In the genomic region with DNA sequence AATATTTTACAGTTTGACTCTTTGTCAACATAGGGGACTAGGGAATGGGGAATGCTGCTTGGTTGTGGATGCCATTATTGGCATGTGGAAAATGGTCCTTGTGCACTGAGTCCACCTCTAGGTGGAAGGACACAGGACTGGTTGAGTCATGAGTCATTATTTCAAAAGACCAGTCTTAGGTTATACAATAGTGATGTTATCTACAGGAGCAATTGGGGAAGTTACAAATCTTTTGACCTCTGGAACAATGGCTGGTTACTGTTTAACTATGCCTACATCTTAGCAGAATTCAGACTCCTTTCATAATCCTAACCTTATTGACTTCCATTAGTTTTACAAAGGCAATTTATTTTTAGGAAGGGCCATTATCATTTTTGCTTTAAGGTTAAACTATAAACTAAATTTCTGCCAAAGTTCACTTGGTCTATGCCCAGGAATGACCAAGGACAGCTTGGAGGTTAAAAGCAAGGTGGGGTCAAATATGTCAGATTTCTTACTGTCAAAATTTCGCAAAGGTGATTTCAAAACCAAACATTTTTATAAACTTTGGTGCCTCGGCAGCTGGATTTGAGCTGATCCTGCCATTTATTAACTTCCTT, we compare ENCODE assay signal across 1 cellular context.
TF ChIP-seq lines count a peak whose summit lies in the region.

No MANE protein-coding gene starts in this region.

TF ChIP-seq in K562, 482 proteins besides CTCF, POLR2A, EP300 and RAD21:
- TF ChIP-seq SOX6 (IDR thresholded peaks at IDR 0.05) (peak; percentile 94), RBM34 (IDR thresholded peaks at IDR 0.05; ENCODE audit: borderline replicate concordance, insufficient read depth, low read length) (no peak), ZKSCAN1 (IDR thresholded peaks at IDR 0.05; ENCODE audit: low read depth, low read length) (no peak), TRIM24 (IDR thresholded peaks at IDR 0.05) (peak; percentile 54 to 72; a peak in 2 of 4 replicates), CEBPG (CRISPR knock-in tag; IDR thresholded peaks at IDR 0.05) (no peak; the same call in 1 of the 2 replicates), CEBPG (tag; conservative IDR thresholded peaks at IDR 0.05 in 1 of 2, IDR thresholded peaks at IDR 0.05 in 1 of 2) (peak; percentile 55 to 61), JUN (IDR thresholded peaks at IDR 0.05; ENCODE audit: borderline replicate concordance, low read depth, low read length) (peak; percentile 58; the same call in 1 of the 2 replicates), JUN (CRISPR knock-in tag; IDR thresholded peaks at IDR 0.05; ENCODE audit: borderline replicate concordance) (no peak), FOSL1 (tag; conservative IDR thresholded peaks at IDR 0.05) (peak; percentile 87), ESRRA (IDR thresholded peaks at IDR 0.05; ENCODE audit: borderline replicate concordance, low read depth) (peak; percentile 64; the same call in 1 of the 2 replicates), ZNF12 (CRISPR knock-in tag; IDR thresholded peaks at IDR 0.05) (no peak), ZEB2 (IDR thresholded peaks at IDR 0.05) (0 out of 2 replicates have a peak, but pooled peaks have one; percentile 36), NR2C2 (CRISPR knock-in tag; IDR thresholded peaks at IDR 0.05) (no peak), NR2C2 (tag; IDR thresholded peaks at IDR 0.05) (peak; percentile 72), PHF21A (IDR thresholded peaks at IDR 0.05; ENCODE audit: borderline replicate concordance, low read depth) (no peak), JUND (IDR thresholded peaks at IDR 0.05; ENCODE audit: borderline replicate concordance, low read depth, low read length) (peak; percentile 79), JUND (tag; IDR thresholded peaks at IDR 0.05; ENCODE audit: borderline replicate concordance, low read depth, low read length) (peak; percentile 89), CEBPB (tag; IDR thresholded peaks at IDR 0.05) (peak; percentile 93), KDM5B (IDR thresholded peaks at IDR 0.05; ENCODE audit: insufficient replicate concordance, low read depth, low read length) (no peak), FOXK1 (CRISPR knock-in tag; IDR thresholded peaks at IDR 0.05; ENCODE audit: borderline replicate concordance) (0 out of 2 replicates have a peak, but pooled peaks have one; percentile 50), ZNF143 (CRISPR knock-in tag; IDR thresholded peaks at IDR 0.05) (no peak), ATF7 (IDR thresholded peaks at IDR 0.05) (peak; percentile 17; the same call in 1 of the 2 replicates), ADNP (tag; IDR thresholded peaks at IDR 0.05) (no peak), NR2C1 (IDR thresholded peaks at IDR 0.05) (no peak), NR2C1 (tag; IDR thresholded peaks at IDR 0.05) (peak; percentile 48; the same call in 1 of the 2 replicates), TFAM (CRISPR knock-in tag; conservative IDR thresholded peaks at IDR 0.05) (no peak)
- TF ChIP-seq, protein P1, sequence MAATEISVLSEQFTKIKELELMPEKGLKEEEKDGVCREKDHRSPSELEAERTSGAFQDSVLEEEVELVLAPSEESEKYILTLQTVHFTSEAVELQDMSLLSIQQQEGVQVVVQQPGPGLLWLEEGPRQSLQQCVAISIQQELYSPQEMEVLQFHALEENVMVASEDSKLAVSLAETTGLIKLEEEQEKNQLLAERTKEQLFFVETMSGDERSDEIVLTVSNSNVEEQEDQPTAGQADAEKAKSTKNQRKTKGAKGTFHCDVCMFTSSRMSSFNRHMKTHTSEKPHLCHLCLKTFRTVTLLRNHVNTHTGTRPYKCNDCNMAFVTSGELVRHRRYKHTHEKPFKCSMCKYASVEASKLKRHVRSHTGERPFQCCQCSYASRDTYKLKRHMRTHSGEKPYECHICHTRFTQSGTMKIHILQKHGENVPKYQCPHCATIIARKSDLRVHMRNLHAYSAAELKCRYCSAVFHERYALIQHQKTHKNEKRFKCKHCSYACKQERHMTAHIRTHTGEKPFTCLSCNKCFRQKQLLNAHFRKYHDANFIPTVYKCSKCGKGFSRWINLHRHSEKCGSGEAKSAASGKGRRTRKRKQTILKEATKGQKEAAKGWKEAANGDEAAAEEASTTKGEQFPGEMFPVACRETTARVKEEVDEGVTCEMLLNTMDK (IDR thresholded peaks at IDR 0.05; ENCODE audit: borderline replicate concordance, insufficient read depth, low read depth, low read length, poor library complexity, severe bottlenecking), result no peak
- TF ChIP-seq, protein P2, sequence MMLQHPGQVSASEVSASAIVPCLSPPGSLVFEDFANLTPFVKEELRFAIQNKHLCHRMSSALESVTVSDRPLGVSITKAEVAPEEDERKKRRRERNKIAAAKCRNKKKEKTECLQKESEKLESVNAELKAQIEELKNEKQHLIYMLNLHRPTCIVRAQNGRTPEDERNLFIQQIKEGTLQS (IDR thresholded peaks at IDR 0.05), result peak; percentile 72; the same call in 1 of the 2 replicates
- TF ChIP-seq, protein P2 (CRISPR knock-in tag; conservative IDR thresholded peaks at IDR 0.05), result no peak
- TF ChIP-seq, protein P3, sequence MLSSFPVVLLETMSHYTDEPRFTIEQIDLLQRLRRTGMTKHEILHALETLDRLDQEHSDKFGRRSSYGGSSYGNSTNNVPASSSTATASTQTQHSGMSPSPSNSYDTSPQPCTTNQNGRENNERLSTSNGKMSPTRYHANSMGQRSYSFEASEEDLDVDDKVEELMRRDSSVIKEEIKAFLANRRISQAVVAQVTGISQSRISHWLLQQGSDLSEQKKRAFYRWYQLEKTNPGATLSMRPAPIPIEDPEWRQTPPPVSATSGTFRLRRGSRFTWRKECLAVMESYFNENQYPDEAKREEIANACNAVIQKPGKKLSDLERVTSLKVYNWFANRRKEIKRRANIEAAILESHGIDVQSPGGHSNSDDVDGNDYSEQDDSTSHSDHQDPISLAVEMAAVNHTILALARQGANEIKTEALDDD (IDR thresholded peaks at IDR 0.05), result peak; percentile 87
